In genomic region chr11:64878494-64879225, GRCh38 we compare ENCODE assay signal across 8 cellular contexts. TPM values are rescaled to one million over a fixed set of nuclear protein-coding genes. Genes with fewer than 3 reads are reported as not detected.
DNase-seq lines count a peak whose midpoint lies in the region; ATAC-seq, FAIRE-seq and TF ChIP-seq lines count a peak whose summit lies in the region.

Gene EHD1 (minus strand): TSS chr11:64878621. CDS start chr11:64878464, 157 bp downstream.

- peak; percentile 94 for FAIRE-seq in GM19239 (lab: Jason Lieb, UNC)

- peak; percentile 54 for ATAC-seq in HG03457 (IDR thresholded peaks at IDR 0.05; ENCODE audit: unreplicated experiment)

- CTCF ChIA-PET in BJ (lab: Yijun Ruan, JAX), result interaction anchor here (0.9 to 29.7 kb wide), 7 partner anchors 10 to 232 kb away, joined by 3 to 797 read pairs (median 4); partner anchors contain the start of genes ARL2 and CDC42BPG

- peaks cover 9% of the 10 kb centered on the region for H3K36me3 ChIP-seq in BJ (ENCODE audit: control insufficient read depth, insufficient read depth, low read length)

- POLR2A ChIA-PET in BJ (lab: Charles Lee), result interaction anchor here (0.6 kb wide), 3 partner anchors 15 to 41 kb away, joined by 3 to 5 read pairs (median 3); no protein-coding TSS in a partner anchor

- H3K27me3 ChIP-seq in BJ (ENCODE audit: control insufficient read depth, insufficient read depth, low read length) (no peaks in the 10 kb centered on the region), layer of hippocampus (ENCODE audit: control insufficient read depth, insufficient read depth, low read length) (no peaks in the 10 kb centered on the region)

- DNase-seq in BJ (ENCODE audit: low read depth) (peak; percentile 77), GM19239 (ENCODE audit: insufficient read length, low spot score) (peak; percentile 88), NCI-H524 (lab: John Stamatoyannopoulos, UW) (peak; percentile 91 to 98)
- DNase-seq in activated CD4-positive, alpha-beta T cell treated with anti-CD3 and anti-CD28 coated beads for 4 hours, result peak; percentile 100
- DNase-seq in stimulated activated CD4-positive, alpha-beta T cell treated with anti-CD3 and anti-CD28 coated beads, Interleukin-1b, Interleukin-23, amount 100 ng/mL, for 4 hours (ENCODE audit: low read depth in 2 of 2), result peak; percentile 99 to 100

- H3K27ac ChIP-seq in cingulate gyrus (ENCODE audit: low read depth, low read length) (peak within 1 kb of the TSS; percentile 94), layer of hippocampus (ENCODE audit: low read depth, low read length) (peak within 1 kb of the TSS; percentile 94)

- H3K4me3 ChIP-seq in BJ (ENCODE audit: low read depth, low read length), result peak within 1 kb of the TSS; percentile 77

- peak; percentile 71 for TF ChIP-seq CTCF in BJ (IDR thresholded peaks at IDR 0.05; ENCODE audit: insufficient read depth, low read depth, low read length)

RNA-seq across cellular contexts. Expression of gene EHD1, which starts in this region (rescaled TPM):
- polyA plus RNA-seq in BJ (2011; rRNA removed), result 95.3 and 191 TPM in 2 replicates
- 145 and 165 TPM in 2 replicates for polyA minus RNA-seq in BJ (2011; rRNA and poly(A)+ RNA removed)

Comparison
In these comparisons a context has a peak if more than half of its experiments do, and no peak if none do; other contexts are left out.
1. Peak in every context shown above with its lines: DNase-seq, ATAC-seq, H3K4me3 ChIP-seq and H3K27ac ChIP-seq.